In genomic region chr17:29444589-29444988, GRCh38 we compare ENCODE assay signal across 18 cellular contexts. TPM values are rescaled to one million over a fixed set of nuclear protein-coding genes. Genes with fewer than 3 reads are reported as not detected.
DNase-seq lines count a peak whose midpoint lies in the region; ATAC-seq, FAIRE-seq and TF ChIP-seq lines count a peak whose summit lies in the region.
"Had no signal": no experiment of that assay in that cellular context is flagged by ENCODE, and none has a peak within 500 bp of the region (broad histone marks: within the 10 kb centered on the region; RNA-seq: fewer than 3 reads in every experiment).

No MANE protein-coding gene starts in this region.

- peak; percentile 83 for FAIRE-seq in islet of Langerhans (lab: Jason Lieb, UNC)
- FAIRE-seq: frontal cortex had no signal

- ATAC-seq in GM18907 (IDR thresholded peaks at IDR 0.05; ENCODE audit: unreplicated experiment) = no peak
- no peak for ATAC-seq in activated T-cell treated with anti-CD3 and anti-CD28 coated beads, Interleukin-2, amount 50 U/mL, for 4 hours

- H3K36me3 Mint-ChIP-seq in activated T-cell treated with anti-CD3 and anti-CD28 coated beads, Interleukin-2, amount 50 U/mL, for 4 hours (ENCODE audit: insufficient read depth) = peaks cover 3% of the 10 kb centered on the region

- H3K9me3 Mint-ChIP-seq in activated T-cell treated with anti-CD3 and anti-CD28 coated beads, Interleukin-2, amount 50 U/mL, for 4 hours = no peaks in the 10 kb centered on the region
- H3K9me3 Mint-ChIP-seq: activated B cell treated with CpG ODN at 0.5 μM for 24 hours, nephron had no signal

- H3K27me3 Mint-ChIP-seq in activated T-cell treated with anti-CD3 and anti-CD28 coated beads, Interleukin-2, amount 50 U/mL, for 4 hours (ENCODE audit: low read depth) = no peaks in the 10 kb centered on the region
- H3K27me3 Mint-ChIP-seq: activated B cell treated with CpG ODN at 0.5 μM for 24 hours had no signal

- in situ Hi-C loops in astrocyte of the spinal cord (cut with HindIII; ENCODE audit: low sequenced_read_pairs) = no loop called here

- TF ChIP-seq CTCF in astrocyte of the spinal cord (IDR thresholded peaks at IDR 0.05; ENCODE audit: low read depth, low read length) = no peak

- H3K4me1 Mint-ChIP-seq in activated T-cell treated with anti-CD3 and anti-CD28 coated beads, Interleukin-2, amount 50 U/mL, for 4 hours (ENCODE audit: low read depth) = peaks cover 63% of the 10 kb centered on the region

- no peak overlapping the region for H3K4me3 ChIP-seq in astrocyte of the spinal cord (ENCODE audit: low read depth, low read length)
- H3K4me3 ChIP-seq: BLaER1 treated with 17β-estradiol and CSF1 and Interleukin-3, amounts not matched to agents 10 nM and 100 nM; vagina had no signal

- no peak overlapping the region for H3K4me3 Mint-ChIP-seq in activated T-cell treated with anti-CD3 and anti-CD28 coated beads, Interleukin-2, amount 50 U/mL, for 4 hours
- H3K4me3 Mint-ChIP-seq: activated B cell treated with CpG ODN at 0.5 μM for 24 hours, nephron had no signal

- peak; percentile 23 for DNase-seq in AG08396 (ENCODE audit: low spot score)
- DNase-seq in HS-5 (ENCODE audit: low read depth) = peak; percentile 36
- peak; percentile 52 for DNase-seq in astrocyte of the spinal cord (ENCODE audit: low read depth, low spot score)
- no peak for DNase-seq in activated gamma-delta T cell treated with Interleukin-2 at 50 U/mL for 16 hours
- DNase-seq in activated T-cell treated with anti-CD3 and anti-CD28 coated beads, Interleukin-2, amount 50 U/mL, for 4 hours = no peak
- DNase-seq in NCI-H526 treated with DMSO at 0.1 percent for 48 hours (lab: John Stamatoyannopoulos, UW) = no peak
- DNase-seq: activated B cell treated with CpG ODN at 0.5 μM for 24 hours; activated T-cell treated with anti-CD3 and anti-CD28 coated beads, Interleukin-2, amount 50 U/mL, for 48 hours; GF-D8; NCI-H1092; NCI-H524; SIG-M5 had no signal

RNA-seq across cellular contexts. Expression of gene TAOK1, which starts 54.4 kb away (rescaled TPM):
- total RNA-seq in activated T-cell treated with anti-CD3 and anti-CD28 coated beads, Interleukin-2, amount 50 U/mL, for 4 hours = 10 to 100 TPM; 35.6 to 42.4 (median 37.4) TPM

Comparison
In these comparisons a context has a peak if more than half of its experiments do, and no peak if none do; other contexts are left out.
1. DNase-seq: peak in AG08396 (single experiment), HS-5 (single experiment) and astrocyte of the spinal cord (single experiment); none in activated gamma-delta T cell treated with Interleukin-2 at 50 U/mL for 16 hours (single experiment), activated T-cell treated with anti-CD3 and anti-CD28 coated beads, Interleukin-2, amount 50 U/mL, for 4 hours (single experiment) and NCI-H526 treated with DMSO at 0.1 percent for 48 hours (single experiment).